Comparison of ENCODE assay signal across 1 cellular context in the genomic region with DNA sequence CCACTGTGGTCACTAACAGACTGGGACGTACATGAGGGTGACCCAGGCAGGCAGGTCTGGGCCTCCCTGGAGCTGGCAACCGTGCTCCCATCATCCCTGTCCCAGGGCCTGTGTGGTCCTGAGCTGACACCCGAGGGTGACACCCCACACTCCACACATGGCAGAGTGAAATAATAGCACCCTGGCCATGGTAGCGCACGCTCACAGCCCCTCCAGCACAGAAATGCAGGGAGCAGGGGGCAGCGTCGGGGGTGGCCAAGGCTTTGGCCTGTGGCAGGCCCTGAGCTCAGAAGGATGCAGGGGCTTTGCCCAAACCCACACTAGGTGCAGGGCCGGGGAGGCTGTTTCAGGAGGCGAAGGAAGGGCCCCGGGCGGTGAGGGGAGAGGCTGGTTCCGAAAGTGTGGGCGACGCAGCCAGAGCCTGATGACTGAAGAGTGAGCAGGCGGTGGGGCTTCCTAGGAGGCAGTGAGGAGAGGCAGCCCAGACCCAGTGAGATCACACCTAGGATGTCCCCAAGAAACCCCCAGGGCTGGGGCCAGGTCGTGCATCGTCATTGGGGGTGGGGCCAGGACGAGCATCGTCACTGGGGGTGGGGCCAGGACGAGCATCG.
TF ChIP-seq lines count a peak whose summit lies in the region.

No MANE protein-coding gene starts in this region.

TF ChIP-seq in HepG2, 621 proteins besides CTCF, POLR2A, EP300 and RAD21:
- TF ChIP-seq PAWR (CRISPR knock-in tag; IDR thresholded peaks at IDR 0.05; ENCODE audit: borderline replicate concordance) (no peak), ZNF687 (CRISPR knock-in tag; IDR thresholded peaks at IDR 0.05) (0 out of 2 replicates have a peak, but pooled peaks have one; percentile 35), ZNF574 (CRISPR knock-in tag; IDR thresholded peaks at IDR 0.05) (no peak), ZNF891 (CRISPR knock-in tag; IDR thresholded peaks at IDR 0.05) (0 out of 2 replicates have a peak, but pooled peaks have one; percentile 28), ZNF567 (CRISPR knock-in tag; IDR thresholded peaks at IDR 0.05; ENCODE audit: borderline replicate concordance) (no peak), ZFP41 (CRISPR knock-in tag; IDR thresholded peaks at IDR 0.05; ENCODE audit: borderline replicate concordance) (no peak)
- TF ChIP-seq, protein P1, sequence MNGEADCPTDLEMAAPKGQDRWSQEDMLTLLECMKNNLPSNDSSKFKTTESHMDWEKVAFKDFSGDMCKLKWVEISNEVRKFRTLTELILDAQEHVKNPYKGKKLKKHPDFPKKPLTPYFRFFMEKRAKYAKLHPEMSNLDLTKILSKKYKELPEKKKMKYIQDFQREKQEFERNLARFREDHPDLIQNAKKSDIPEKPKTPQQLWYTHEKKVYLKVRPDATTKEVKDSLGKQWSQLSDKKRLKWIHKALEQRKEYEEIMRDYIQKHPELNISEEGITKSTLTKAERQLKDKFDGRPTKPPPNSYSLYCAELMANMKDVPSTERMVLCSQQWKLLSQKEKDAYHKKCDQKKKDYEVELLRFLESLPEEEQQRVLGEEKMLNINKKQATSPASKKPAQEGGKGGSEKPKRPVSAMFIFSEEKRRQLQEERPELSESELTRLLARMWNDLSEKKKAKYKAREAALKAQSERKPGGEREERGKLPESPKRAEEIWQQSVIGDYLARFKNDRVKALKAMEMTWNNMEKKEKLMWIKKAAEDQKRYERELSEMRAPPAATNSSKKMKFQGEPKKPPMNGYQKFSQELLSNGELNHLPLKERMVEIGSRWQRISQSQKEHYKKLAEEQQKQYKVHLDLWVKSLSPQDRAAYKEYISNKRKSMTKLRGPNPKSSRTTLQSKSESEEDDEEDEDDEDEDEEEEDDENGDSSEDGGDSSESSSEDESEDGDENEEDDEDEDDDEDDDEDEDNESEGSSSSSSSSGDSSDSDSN (CRISPR knock-in tag; IDR thresholded peaks at IDR 0.05): peak; percentile 30; the same call in 1 of the 2 replicates
